30 cellular contexts compared by ENCODE assay signal in genomic region chrX:9089652-9090051, GRCh38. TPM values are rescaled to one million over a fixed set of nuclear protein-coding genes. Genes with fewer than 3 reads are reported as not detected.
"Had no signal": no experiment of that assay in that cellular context is flagged by ENCODE, and none has a peak within 500 bp of the region (broad histone marks: within the 10 kb centered on the region; RNA-seq: fewer than 3 reads in every experiment).

No MANE protein-coding gene starts in this region.

- H3K9me3 Mint-ChIP-seq: activated naive CD4-positive, alpha-beta T cell treated with anti-CD3 and anti-CD28 coated beads, Interleukin-2, amount 50 U/mL, for 24 hours; effector memory CD8-positive, alpha-beta T cell; natural killer cell; stimulated activated memory B cell treated with anti-CD40 and anti-IgM and Interleukin-4, amounts not matched to agents 10 μg/mL and 1 μg/mL and 100 μg/mL, for 72 hours; T-helper 1 cell treated with Interleukin-12 subunit alpha and Interleukin-12 subunit beta and Interleukin-4 antibody, amounts not matched to agents 30 μg/mL and 1 μg/mL, for 36 hours had no signal

- H3K4me2 ChIP-seq: smooth muscle cell had no signal

- H3K36me3 ChIP-seq: neutrophil, ovary, right lobe of liver, stomach, suprapubic skin, tibial nerve had no signal

- H3K27ac Mint-ChIP-seq: activated CD8-positive, alpha-beta T cell treated with anti-CD3 and anti-CD28 coated beads, Interleukin-2, amount 10 ng/mL, durations not matched to agents 7 days and 5 days; activated naive CD4-positive, alpha-beta T cell treated with anti-CD3 and anti-CD28 coated beads, Interleukin-2, amount 50 U/mL, for 24 hours; effector memory CD8-positive, alpha-beta T cell; natural killer cell; stimulated activated memory B cell treated with anti-CD40 and anti-IgM and Interleukin-4, amounts not matched to agents 10 μg/mL and 1 μg/mL and 100 μg/mL, for 72 hours; T-helper 1 cell treated with Interleukin-12 subunit alpha and Interleukin-12 subunit beta and Interleukin-4 antibody, amounts not matched to agents 30 μg/mL and 1 μg/mL, for 36 hours had no signal

- ATAC-seq: activated CD4-positive, CD25-positive, alpha-beta regulatory T cell treated with anti-CD3 and anti-CD28 coated beads, Interleukin-2, amount 50 U/mL, for 24 hours; activated CD8-positive, alpha-beta T cell treated with anti-CD3 and anti-CD28 coated beads, Interleukin-2, amount 10 ng/mL, durations not matched to agents 7 days and 5 days; effector memory CD8-positive, alpha-beta T cell; esophagus mucosa; left ventricle myocardium superior; natural killer cell; right lobe of liver; stimulated activated memory B cell treated with anti-CD40 and anti-IgM and Interleukin-4, amounts not matched to agents 10 μg/mL and 1 μg/mL and 100 μg/mL, for 72 hours had no signal

- H3K27ac ChIP-seq: dorsolateral prefrontal cortex, neutrophil, ovary, right lobe of liver, stomach, suprapubic skin, tibial nerve, VCaP had no signal

- DNase-seq: activated CD4-positive, alpha-beta T cell treated with anti-CD3 and anti-CD28 coated beads, Interleukin-2, amount 50 U/mL, for 1 hour; activated CD8-positive, alpha-beta T cell treated with anti-CD3 and anti-CD28 coated beads, Interleukin-2, amount 10 ng/mL, durations not matched to agents 7 days and 5 days; activated gamma-delta T cell treated with Interleukin-2 at 50 U/mL for 16 hours; aorta; central memory CD4-positive, alpha-beta T cell; dorsolateral prefrontal cortex; effector memory CD8-positive, alpha-beta T cell; foreskin melanocyte; hippocampal formation; left ventricle myocardium superior; mammary epithelial cell; midbrain; natural killer cell; ovary; right lobe of liver; stimulated activated CD4-positive, alpha-beta T cell treated with anti-CD3 and anti-CD28 coated beads, Interleukin-15, amount 100 ng/mL, for 24 hours; stomach had no signal

- H3K27me3 Mint-ChIP-seq: activated naive CD4-positive, alpha-beta T cell treated with anti-CD3 and anti-CD28 coated beads, Interleukin-2, amount 50 U/mL, for 24 hours; stimulated activated memory B cell treated with anti-CD40 and anti-IgM and Interleukin-4, amounts not matched to agents 10 μg/mL and 1 μg/mL and 100 μg/mL, for 72 hours had no signal

- H3K4me1 ChIP-seq: right lobe of liver, stomach, suprapubic skin, tibial nerve had no signal

- H3K4me3 Mint-ChIP-seq: activated CD8-positive, alpha-beta T cell treated with anti-CD3 and anti-CD28 coated beads, Interleukin-2, amount 10 ng/mL, durations not matched to agents 7 days and 5 days; activated naive CD4-positive, alpha-beta T cell treated with anti-CD3 and anti-CD28 coated beads, Interleukin-2, amount 50 U/mL, for 24 hours; effector memory CD8-positive, alpha-beta T cell; natural killer cell; stimulated activated memory B cell treated with anti-CD40 and anti-IgM and Interleukin-4, amounts not matched to agents 10 μg/mL and 1 μg/mL and 100 μg/mL, for 72 hours; T-helper 1 cell treated with Interleukin-12 subunit alpha and Interleukin-12 subunit beta and Interleukin-4 antibody, amounts not matched to agents 30 μg/mL and 1 μg/mL, for 36 hours had no signal

- H3K36me3 Mint-ChIP-seq: activated naive CD4-positive, alpha-beta T cell treated with anti-CD3 and anti-CD28 coated beads, Interleukin-2, amount 50 U/mL, for 24 hours; natural killer cell; stimulated activated memory B cell treated with anti-CD40 and anti-IgM and Interleukin-4, amounts not matched to agents 10 μg/mL and 1 μg/mL and 100 μg/mL, for 72 hours had no signal

- H3K9me3 ChIP-seq: neutrophil, ovary, right lobe of liver, suprapubic skin, tibial nerve had no signal

- H3K4me3 ChIP-seq: dorsolateral prefrontal cortex, ovary, right lobe of liver, smooth muscle cell, stomach, suprapubic skin, tibial nerve had no signal

- H3K27me3 ChIP-seq: neutrophil, ovary, right lobe of liver, stomach, suprapubic skin, tibial nerve had no signal

- FAIRE-seq: endothelial cell of umbilical vein had no signal

RNA-seq across cellular contexts. Expression of gene FAM9B, which starts 55.7 kb away (rescaled TPM):
- total RNA-seq: activated CD8-positive, alpha-beta T cell treated with anti-CD3 and anti-CD28 coated beads, Interleukin-2, amount 10 ng/mL, durations not matched to agents 7 days and 5 days; aorta; endothelial cell of umbilical vein; esophagus mucosa; left ventricle myocardium superior; mammary epithelial cell; ovary; pulmonary artery endothelial cell; smooth muscle cell; stomach; suprapubic skin; tibial nerve had no signal
- polyA plus RNA-seq: aorta, endothelial cell of umbilical vein, mammary epithelial cell, smooth muscle cell, stomach, urinary bladder had no signal
